In genomic region chr7:104267701-104268368, GRCh38 we compare ENCODE assay signal across 11 cellular contexts.
DNase-seq lines count a peak whose midpoint lies in the region; ATAC-seq, FAIRE-seq and TF ChIP-seq lines count a peak whose summit lies in the region.
"Had no signal": no experiment of that assay in that cellular context is flagged by ENCODE, and none has a peak within 500 bp of the region (broad histone marks: within the 10 kb centered on the region; RNA-seq: fewer than 3 reads in every experiment).

No MANE protein-coding gene starts in this region.

- in situ Hi-C loops in GM13977 (cut with MboI; ENCODE audit: low pct_unique_long_range_greater_than_20kb, low sequenced_read_pairs, unreplicated experiment): no loop called here

- FAIRE-seq in A204.1 (lab: Jason Lieb, UNC) (peak; percentile 98), RCC 7860 (lab: Jason Lieb, UNC) (peak; percentile 73)
- FAIRE-seq: GM12891 had no signal

- H3K4me3 ChIP-seq in MG63: no peak overlapping the region
- H3K4me3 ChIP-seq: gastroesophageal sphincter had no signal

- H3K27me3 ChIP-seq in foreskin keratinocyte (no peaks in the 10 kb centered on the region), MG63 (no peaks in the 10 kb centered on the region)
- H3K27me3 ChIP-seq: gastroesophageal sphincter had no signal

- no peak overlapping the region for H3K4me3 Mint-ChIP-seq in natural killer cell

- no peaks in the 10 kb centered on the region for H3K36me3 ChIP-seq in MG63
- H3K36me3 ChIP-seq: gastroesophageal sphincter had no signal

- DNase-seq in GM13977 (ENCODE audit: low spot score): no peak
- DNase-seq in RCC 7860 (ENCODE audit: low spot score): peak; percentile 33
- no peak for DNase-seq in foreskin keratinocyte
- no peak for DNase-seq in stimulated activated CD4-positive, alpha-beta T cell treated with anti-CD3 and anti-CD28 coated beads, Interleukin-15, amount 100 ng/mL, for 24 hours
- DNase-seq in natural killer cell: no peak
- no peak for DNase-seq in MG63
- DNase-seq: RPMI8226 had no signal

- intact Hi-C loops in natural killer cell (cut with micrococcal nuclease): no loop called here

- H3K4me1 Mint-ChIP-seq in natural killer cell: no peaks in the 10 kb centered on the region

- H3K9me3 ChIP-seq in MG63: no peaks in the 10 kb centered on the region; the same call in 1 of the 2 replicates

- H3K9me3 Mint-ChIP-seq in natural killer cell: peaks cover 3 to 9% of the 10 kb centered on the region in 2 donors

- H3K27ac ChIP-seq in foreskin keratinocyte: no peak overlapping the region
- H3K27ac ChIP-seq: gastroesophageal sphincter had no signal

- no peak overlapping the region for H3K27ac Mint-ChIP-seq in natural killer cell

- peaks cover 6 to 8% of the 10 kb centered on the region in 2 donors for H3K27me3 Mint-ChIP-seq in natural killer cell (ENCODE audit: low read depth in 2 of 2)

- no peaks in the 10 kb centered on the region for H3K4me1 ChIP-seq in foreskin keratinocyte
- H3K4me1 ChIP-seq: gastroesophageal sphincter had no signal

- peak; percentile 42 for TF ChIP-seq CTCF in GM13977 (IDR thresholded peaks at IDR 0.05; ENCODE audit: extremely low read depth, insufficient read depth, missing control alignments)
- peak; percentile 60 for TF ChIP-seq CTCF in foreskin keratinocyte (conservative IDR thresholded peaks at IDR 0.05)
- no peak for TF ChIP-seq CTCF in natural killer cell (IDR thresholded peaks at IDR 0.05)

- no peaks in the 10 kb centered on the region for H3K36me3 Mint-ChIP-seq in natural killer cell

- ATAC-seq in foreskin keratinocyte (peak; percentile 35), GM21529 (IDR thresholded peaks at IDR 0.05; ENCODE audit: unreplicated experiment) (no peak), natural killer cell (no peak)
- ATAC-seq: gastroesophageal sphincter had no signal
